8 cellular contexts compared by ENCODE assay signal in genomic region chr5:10635257-10635860, GRCh38.
A peak's percentile ranks its signal among the peaks of the same experiment; 100 is the strongest.
DNase-seq lines count a peak whose midpoint lies in the region; ATAC-seq and TF ChIP-seq lines count a peak whose summit lies in the region.

No MANE protein-coding gene starts in this region.

- peaks cover 18% of the 10 kb centered on the region for H3K9me3 Mint-ChIP-seq in activated naive CD8-positive, alpha-beta T cell treated with anti-CD3 and anti-CD28 coated beads for 36 hours

- peak overlapping the region; percentile 97 for H3K27ac Mint-ChIP-seq in activated naive CD8-positive, alpha-beta T cell treated with anti-CD3 and anti-CD28 coated beads for 36 hours

- TF ChIP-seq POLR2A in spleen (IDR thresholded peaks at IDR 0.05) = no peak

- H3K4me3 ChIP-seq in spleen (peak overlapping the region in 1 of 8 donors; percentile 6), right cardiac atrium (ENCODE audit: low read length) (no peak overlapping the region)

- DNase-seq in RKO (ENCODE audit: low spot score) = peak; percentile 47
- peak; percentile 81 for DNase-seq in activated naive CD8-positive, alpha-beta T cell treated with anti-CD3 and anti-CD28 coated beads for 36 hours
- DNase-seq in spleen = no peak
- no peak for DNase-seq in right cardiac atrium
- DNase-seq in DMS153 (lab: John Stamatoyannopoulos, UW) = no peak
- DNase-seq in inferior parietal cortex (ENCODE audit: extremely low spot score) = no peak

- 18 to 35% (median 30%) methylated on average over 7 to 10 of the region's 10 CpGs for WGBS in spleen, 5 donors
- 76% methylated on average over 10 of the region's 10 CpGs for WGBS in right cardiac atrium

- H3K36me3 ChIP-seq in spleen = peaks cover 0 to 11% (median 4%) of the 10 kb centered on the region in 6 donors

- H3K9me3 ChIP-seq in spleen = peaks cover 0 to 5% (median 0%) of the 10 kb centered on the region in 8 donors
- peaks cover 4% of the 10 kb centered on the region for H3K9me3 ChIP-seq in right cardiac atrium (ENCODE audit: control insufficient read depth, low read length)

- H3K27me3 ChIP-seq in spleen (replicated peaks in 1 of 7) (no peaks in the 10 kb centered on the region), right cardiac atrium (ENCODE audit: control insufficient read depth, insufficient read depth) (no peaks in the 10 kb centered on the region)

- peaks cover 29% of the 10 kb centered on the region for H3K36me3 Mint-ChIP-seq in activated naive CD8-positive, alpha-beta T cell treated with anti-CD3 and anti-CD28 coated beads for 36 hours

- H3K27me3 Mint-ChIP-seq in activated naive CD8-positive, alpha-beta T cell treated with anti-CD3 and anti-CD28 coated beads for 36 hours = no peaks in the 10 kb centered on the region

- H3K27ac ChIP-seq in spleen = peak overlapping the region; percentile 20 to 86 (median 71)
- H3K27ac ChIP-seq in right cardiac atrium (ENCODE audit: low read length) = no peak overlapping the region

- H3K4me1 ChIP-seq in spleen (peaks cover 29 to 69% (median 58%) of the 10 kb centered on the region in 6 donors), right cardiac atrium (ENCODE audit: control insufficient read depth, insufficient read depth, low read length) (no peaks in the 10 kb centered on the region)

- peaks cover 60% of the 10 kb centered on the region for H3K4me1 Mint-ChIP-seq in activated naive CD8-positive, alpha-beta T cell treated with anti-CD3 and anti-CD28 coated beads for 36 hours

- TF ChIP-seq CTCF in spleen (IDR thresholded peaks at IDR 0.05 in 8 of 11, conservative IDR thresholded peaks at IDR 0.05 in 3 of 11) = no peak

- peak; percentile 69 for ATAC-seq in GM18867 (IDR thresholded peaks at IDR 0.05; ENCODE audit: unreplicated experiment)
- ATAC-seq in HG02885 (IDR thresholded peaks at IDR 0.05; ENCODE audit: poor library complexity, unreplicated experiment) = peak; percentile 69
- ATAC-seq in right cardiac atrium = no peak

- intact Hi-C loops in spleen (cut with DNase I; ENCODE audit: low total_unique reads) (no loop called here), right cardiac atrium (cut with DNase I) (no loop called here)

- H3K4me3 Mint-ChIP-seq in activated naive CD8-positive, alpha-beta T cell treated with anti-CD3 and anti-CD28 coated beads for 36 hours = peak overlapping the region; percentile 64

Comparison
In these comparisons a context has a peak if more than half of its experiments do, and no peak if none do; other contexts are left out.
1. ATAC-seq: peak in GM18867 (single experiment) and HG02885 (single experiment); none in right cardiac atrium (0 of 2).
2. DNase-seq: peak in RKO (single experiment) and activated naive CD8-positive, alpha-beta T cell treated with anti-CD3 and anti-CD28 coated beads for 36 hours (single experiment); none in spleen (single experiment), right cardiac atrium (0 of 3), DMS153 (single experiment) and inferior parietal cortex (single experiment).